ENCODE assay signal across 8 cellular contexts in the genomic region with DNA sequence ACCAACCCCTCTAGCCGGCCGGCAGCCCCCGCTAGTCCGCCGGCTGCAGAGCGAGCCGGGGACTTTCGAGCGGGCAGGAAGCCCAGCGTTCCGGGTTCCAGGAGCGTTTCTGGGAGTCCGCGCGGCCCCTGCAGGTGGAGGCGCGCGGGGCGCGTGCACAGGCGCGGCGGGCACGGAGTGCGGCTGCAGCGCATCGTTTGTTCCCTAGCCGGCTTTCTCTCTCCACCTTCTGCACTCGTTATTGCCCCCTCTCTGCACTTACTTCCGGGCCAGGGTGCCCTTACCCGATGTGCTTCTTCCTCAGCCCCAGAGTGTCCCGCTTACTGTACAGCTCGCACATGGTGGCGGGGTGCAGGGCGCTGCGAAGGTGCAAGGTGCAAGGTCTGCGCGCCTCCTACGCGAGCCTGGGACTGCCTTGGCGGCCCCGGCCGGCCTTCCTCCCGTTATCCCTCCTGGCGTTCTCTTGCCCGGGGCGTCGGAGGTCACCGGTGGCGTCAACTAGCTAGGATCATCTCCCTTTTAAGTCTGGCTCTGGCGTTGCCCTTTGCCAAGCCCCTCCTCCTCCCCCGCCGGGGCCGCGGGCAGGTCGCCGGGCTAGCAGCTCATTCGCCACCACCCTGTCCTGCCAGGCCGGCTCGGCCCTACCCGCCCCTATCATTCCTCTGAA. TPM values are rescaled to one million over a fixed set of nuclear protein-coding genes. Genes with fewer than 3 reads are reported as not detected.
DNase-seq lines count a peak whose midpoint lies in the region; ATAC-seq and TF ChIP-seq lines count a peak whose summit lies in the region.

A gene (minus strand): TSS at position 495 of the 667 bp plus-strand sequence. CDS start 155 bp downstream, at position 340.

- H3K4me1 ChIP-seq in esophagus (ENCODE audit: control insufficient read depth in 2 of 2, insufficient read depth in 2 of 2, low read length in 1 of 2) (peaks cover 0 to 5% of the 10 kb centered on the region in 2 donors), muscle layer of colon (ENCODE audit: insufficient read depth, low read length) (peaks cover 5% of the 10 kb centered on the region), thoracic aorta (ENCODE audit: control insufficient read depth in 1 of 2, low read depth in 2 of 2) (peaks cover 0 to 5% of the 10 kb centered on the region in 2 donors)

- no peaks in the 10 kb centered on the region for H3K9me3 Mint-ChIP-seq in activated CD8-positive, alpha-beta memory T cell treated with anti-CD3 and anti-CD28 coated beads, Interleukin-2, amount 10 ng/mL, durations not matched to agents 7 days and 5 days (ENCODE audit: low read depth)

- peaks cover 61% of the 10 kb centered on the region for H3K27me3 Mint-ChIP-seq in activated CD8-positive, alpha-beta memory T cell treated with anti-CD3 and anti-CD28 coated beads, Interleukin-2, amount 10 ng/mL, durations not matched to agents 7 days and 5 days

- H3K27me3 ChIP-seq in esophagus (ENCODE audit: control insufficient read depth in 1 of 2, insufficient read depth in 2 of 2, low read length in 2 of 2) (peaks cover 0 to 3% of the 10 kb centered on the region in 2 donors), muscle layer of colon (ENCODE audit: control insufficient read depth in 1 of 2, insufficient read depth in 2 of 2, low read length in 2 of 2) (peaks cover 0 to 16% of the 10 kb centered on the region in 2 donors), thoracic aorta (replicated peaks; ENCODE audit: insufficient read depth) (no peaks in the 10 kb centered on the region)

- H3K36me3 Mint-ChIP-seq in activated CD8-positive, alpha-beta memory T cell treated with anti-CD3 and anti-CD28 coated beads, Interleukin-2, amount 10 ng/mL, durations not matched to agents 7 days and 5 days: peaks cover 2% of the 10 kb centered on the region

- H3K36me3 ChIP-seq in esophagus (ENCODE audit: control insufficient read depth in 2 of 2, insufficient read depth in 2 of 2, low read length in 1 of 2) (no peaks in the 10 kb centered on the region), muscle layer of colon (ENCODE audit: insufficient read depth, low read length) (no peaks in the 10 kb centered on the region), thoracic aorta (no peaks in the 10 kb centered on the region)

- H3K4me3 Mint-ChIP-seq in activated CD8-positive, alpha-beta memory T cell treated with anti-CD3 and anti-CD28 coated beads, Interleukin-2, amount 10 ng/mL, durations not matched to agents 7 days and 5 days: peak within 1 kb of the TSS; percentile 63

- H3K9me3 ChIP-seq in esophagus (ENCODE audit: control insufficient read depth in 2 of 2, insufficient read depth in 1 of 2, low read depth in 1 of 2, low read length in 1 of 2): no peaks in the 10 kb centered on the region
- no peaks in the 10 kb centered on the region for H3K9me3 ChIP-seq in muscle layer of colon (ENCODE audit: low read length)
- H3K9me3 ChIP-seq in thoracic aorta: no peaks in the 10 kb centered on the region

- WGBS in esophagus, 2 donors: 1% methylated on average over 55 to 61 of the region's 61 CpGs

- H3K9ac ChIP-seq in muscle layer of colon (ENCODE audit: low read length): no peak within 1 kb of the TSS

- TF ChIP-seq CTCF in thoracic aorta (IDR thresholded peaks at IDR 0.05): no peak

- ATAC-seq in HG02642 (IDR thresholded peaks at IDR 0.05; ENCODE audit: poor library complexity, unreplicated experiment) (peak; percentile 57), thoracic aorta (ENCODE audit: insufficient number of reproducible peaks, low FRiP score, low read depth) (peak; percentile 35)
- ATAC-seq in activated CD8-positive, alpha-beta memory T cell treated with anti-CD3 and anti-CD28 coated beads, Interleukin-2, amount 10 ng/mL, durations not matched to agents 7 days and 5 days: peak; percentile 78

- H3K4me3 ChIP-seq in esophagus (ENCODE audit: low read depth in 1 of 2, low read length in 2 of 2): peak within 1 kb of the TSS; percentile 27 to 40
- peak within 1 kb of the TSS; percentile 50 to 64 for H3K4me3 ChIP-seq in muscle layer of colon (ENCODE audit: low read depth in 1 of 2, low read length in 2 of 2)
- H3K4me3 ChIP-seq in thoracic aorta: peak within 1 kb of the TSS; percentile 70

- H3K27ac ChIP-seq in esophagus (ENCODE audit: low read depth in 2 of 2, low read length in 1 of 2): no peak within 1 kb of the TSS
- H3K27ac ChIP-seq in muscle layer of colon (ENCODE audit: low read depth, low read length): no peak within 1 kb of the TSS
- H3K27ac ChIP-seq in thoracic aorta: no peak within 1 kb of the TSS

- CTCF ChIA-PET in activated CD8-positive, alpha-beta memory T cell treated with anti-CD3 and anti-CD28 coated beads, Interleukin-2, amount 10 ng/mL, durations not matched to agents 7 days and 5 days (lab: Charles Lee): no interaction called here

- peak; percentile 49 for DNase-seq in AG20443 (ENCODE audit: low spot score)
- peak; percentile 42 for DNase-seq in activated CD8-positive, alpha-beta memory T cell treated with anti-CD3 and anti-CD28 coated beads, Interleukin-2, amount 10 ng/mL, durations not matched to agents 7 days and 5 days
- DNase-seq in thoracic aorta (ENCODE audit: low spot score): no peak
- DNase-seq in COR-L47 (lab: John Stamatoyannopoulos, UW): no peak
- no peak for DNase-seq in MV-4-11 (lab: John Stamatoyannopoulos, UW)

- H3K4me1 Mint-ChIP-seq in activated CD8-positive, alpha-beta memory T cell treated with anti-CD3 and anti-CD28 coated beads, Interleukin-2, amount 10 ng/mL, durations not matched to agents 7 days and 5 days: peaks cover 11% of the 10 kb centered on the region

- no peak within 1 kb of the TSS for H3K27ac Mint-ChIP-seq in activated CD8-positive, alpha-beta memory T cell treated with anti-CD3 and anti-CD28 coated beads, Interleukin-2, amount 10 ng/mL, durations not matched to agents 7 days and 5 days

RNA-seq across cellular contexts. Expression of the gene that starts here (rescaled TPM):
- total RNA-seq in activated CD8-positive, alpha-beta memory T cell treated with anti-CD3 and anti-CD28 coated beads, Interleukin-2, amount 10 ng/mL, durations not matched to agents 7 days and 5 days: not detected
- polyA plus RNA-seq in esophagus: not detected
- total RNA-seq in thoracic aorta: not detected

Comparison
In these comparisons a context has a peak if more than half of its experiments do, and no peak if none do; other contexts are left out.
1. Peak in DNase-seq and ATAC-seq in activated CD8-positive, alpha-beta memory T cell treated with anti-CD3 and anti-CD28 coated beads, Interleukin-2, amount 10 ng/mL, durations not matched to agents 7 days and 5 days; RNA of the gene not detected or under 1 TPM.
2. Peak in ATAC-seq and H3K4me3 ChIP-seq in thoracic aorta; RNA of the gene not detected or under 1 TPM.